39 cellular contexts compared by ENCODE assay signal in the genomic region with DNA sequence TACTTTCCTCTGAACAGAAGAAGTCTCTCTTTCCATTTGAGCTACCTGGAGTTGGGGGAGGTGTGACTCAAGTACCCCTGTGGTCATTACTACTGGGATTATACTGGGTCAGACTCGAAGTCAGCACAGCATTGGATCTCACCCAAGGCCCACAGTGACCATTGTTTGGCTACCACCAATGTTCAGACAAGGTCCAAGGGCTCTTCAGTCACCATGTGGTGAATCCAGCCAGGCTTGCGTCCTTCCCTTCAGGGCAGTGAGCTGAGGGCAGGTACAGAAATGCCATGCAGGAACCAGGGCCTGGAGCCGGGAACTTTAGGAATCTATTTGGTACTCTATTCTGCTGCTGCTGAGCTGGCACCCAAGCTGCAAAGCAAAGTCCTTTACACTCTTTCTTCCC.
"Had no signal": no experiment of that assay in that cellular context is flagged by ENCODE, and none has a peak within 500 bp of the region (broad histone marks: within the 10 kb centered on the region; RNA-seq: fewer than 3 reads in every experiment).

No MANE protein-coding gene starts in this region.

- H3K4me1 ChIP-seq: ascending aorta, breast epithelium had no signal

- H3K9me3 Mint-ChIP-seq: activated CD4-positive, alpha-beta T cell treated with anti-CD3 and anti-CD28 coated beads, Interleukin-2, amount 10 ng/mL, durations not matched to agents 7 days and 5 days; activated naive CD4-positive, alpha-beta T cell treated with anti-CD3 and anti-CD28 coated beads, Interleukin-2, amount 10 ng/mL, durations not matched to agents 7 days and 5 days; activated T-cell treated with anti-CD3 and anti-CD28 coated beads, Interleukin-2, amount 50 U/mL, for 24 hours; activated T-helper 2 cell treated with anti-CD3 and anti-CD28 coated beads, Interferon-gamma antibody, Interleukin-2, Interleukin-4, amounts not matched to agents 10 μg/mL and 5 μg/mL and 100 μg/mL, durations not matched to agents 14 hours and 24 hours and 36 hours; central memory CD8-positive, alpha-beta T cell; T-helper 1 cell treated with Interleukin-12 subunit alpha and Interleukin-12 subunit beta and Interleukin-4 antibody, amounts not matched to agents 30 μg/mL and 1 μg/mL, for 36 hours; T-helper 2 cell treated with Interferon-gamma antibody and Interleukin-4, amounts not matched to agents 5 μg/mL and 100 μg/mL, for 36 hours had no signal

- H3K27ac ChIP-seq: ascending aorta, brain microvascular endothelial cell, breast epithelium, cardiac muscle cell, WERI-Rb-1 had no signal

- DNase-seq: activated CD4-positive, alpha-beta memory T cell treated with anti-CD3 and anti-CD28 coated beads, Interleukin-2, amount 10 ng/mL, durations not matched to agents 7 days and 5 days; activated CD4-positive, alpha-beta T cell treated with anti-CD3 and anti-CD28 coated beads for 1 hour; activated CD4-positive, alpha-beta T cell treated with anti-CD3 and anti-CD28 coated beads for 36 hours; activated CD4-positive, alpha-beta T cell treated with anti-CD3 and anti-CD28 coated beads for 48 hours; activated CD4-positive, alpha-beta T cell treated with anti-CD3 and anti-CD28 coated beads, Interleukin-2, amount 10 ng/mL, durations not matched to agents 7 days and 5 days; activated CD4-positive, alpha-beta T cell treated with anti-CD3 and anti-CD28 coated beads, Interleukin-2, amount 50 U/mL, for 48 hours; activated CD4-positive, CD25-positive, alpha-beta regulatory T cell; activated CD8-positive, alpha-beta memory T cell treated with anti-CD3 and anti-CD28 coated beads for 24 hours; activated CD8-positive, alpha-beta memory T cell treated with anti-CD3 and anti-CD28 coated beads, Interleukin-2, amount 10 ng/mL, durations not matched to agents 7 days and 5 days; activated CD8-positive, alpha-beta memory T cell treated with anti-CD3 and anti-CD28 coated beads, Interleukin-2, amount 50 U/mL, for 48 hours; activated CD8-positive, alpha-beta T cell treated with anti-CD3 and anti-CD28 coated beads, Interleukin-2, amount 10 ng/mL, durations not matched to agents 7 days and 5 days; activated effector memory CD4-positive, alpha-beta T cell treated with Interleukin-2 at 50 U/mL for 16 hours; activated gamma-delta T cell; activated naive CD4-positive, alpha-beta T cell treated with anti-CD3 and anti-CD28 coated beads, Interleukin-2, amount 10 ng/mL, durations not matched to agents 7 days and 5 days; activated naive CD4-positive, alpha-beta T cell treated with Interleukin-2 at 50 U/mL for 16 hours; activated naive CD8-positive, alpha-beta T cell treated with anti-CD3 and anti-CD28 coated beads, Interleukin-2, amount 10 ng/mL, durations not matched to agents 7 days and 5 days; activated naive CD8-positive, alpha-beta T cell treated with anti-CD3 and anti-CD28 coated beads, Interleukin-2, amount 50 U/mL, for 24 hours; activated T-cell treated with anti-CD3 and anti-CD28 coated beads, Interleukin-2, amount 50 U/mL, for 24 hours; activated T-cell treated with anti-CD3 and anti-CD28 coated beads, Interleukin-2, amount 50 U/mL, for 48 hours; amygdala; anterior cingulate cortex; brain microvascular endothelial cell; caudate nucleus; cerebellar nuclear complex; T-helper 1 cell; T-helper 2 cell; T-helper 9 cell; WERI-Rb-1 had no signal

- H3K4me3 Mint-ChIP-seq: activated CD4-positive, alpha-beta memory T cell treated with anti-CD3 and anti-CD28 coated beads, Interleukin-2, amount 10 ng/mL, durations not matched to agents 7 days and 5 days; activated CD4-positive, alpha-beta T cell treated with anti-CD3 and anti-CD28 coated beads for 36 hours; activated CD4-positive, alpha-beta T cell treated with anti-CD3 and anti-CD28 coated beads, Interleukin-2, amount 10 ng/mL, durations not matched to agents 7 days and 5 days; activated CD8-positive, alpha-beta memory T cell treated with anti-CD3 and anti-CD28 coated beads, Interleukin-2, amount 10 ng/mL, durations not matched to agents 7 days and 5 days; activated CD8-positive, alpha-beta T cell treated with anti-CD3 and anti-CD28 coated beads, Interleukin-2, amount 10 ng/mL, durations not matched to agents 7 days and 5 days; activated naive CD4-positive, alpha-beta T cell treated with anti-CD3 and anti-CD28 coated beads, Interleukin-2, amount 10 ng/mL, durations not matched to agents 7 days and 5 days; activated naive CD4-positive, alpha-beta T cell treated with anti-CD3 and anti-CD28 coated beads, Interleukin-2, amount 50 U/mL, for 24 hours; activated naive CD8-positive, alpha-beta T cell; activated naive CD8-positive, alpha-beta T cell treated with anti-CD3 and anti-CD28 coated beads, Interleukin-2, amount 10 ng/mL, durations not matched to agents 7 days and 5 days; activated naive CD8-positive, alpha-beta T cell treated with anti-CD3 and anti-CD28 coated beads, Interleukin-2, amount 50 U/mL, for 24 hours; activated T-cell treated with anti-CD3 and anti-CD28 coated beads, Interleukin-2, amount 50 U/mL, for 24 hours; central memory CD8-positive, alpha-beta T cell; T-helper 1 cell treated with Interleukin-12 subunit alpha and Interleukin-12 subunit beta and Interleukin-4 antibody, amounts not matched to agents 30 μg/mL and 1 μg/mL, for 36 hours; T-helper 2 cell treated with Interferon-gamma antibody and Interleukin-4, amounts not matched to agents 5 μg/mL and 100 μg/mL, for 36 hours; WTC11 had no signal

- H3K4me3 ChIP-seq: ascending aorta, breast epithelium, cardiac muscle cell had no signal

- H3K27ac Mint-ChIP-seq: activated CD4-positive, alpha-beta memory T cell treated with anti-CD3 and anti-CD28 coated beads, Interleukin-2, amount 10 ng/mL, durations not matched to agents 7 days and 5 days; activated CD4-positive, alpha-beta T cell treated with anti-CD3 and anti-CD28 coated beads for 36 hours; activated CD4-positive, alpha-beta T cell treated with anti-CD3 and anti-CD28 coated beads, Interleukin-2, amount 10 ng/mL, durations not matched to agents 7 days and 5 days; activated CD8-positive, alpha-beta memory T cell treated with anti-CD3 and anti-CD28 coated beads, Interleukin-2, amount 10 ng/mL, durations not matched to agents 7 days and 5 days; activated CD8-positive, alpha-beta T cell treated with anti-CD3 and anti-CD28 coated beads, Interleukin-2, amount 10 ng/mL, durations not matched to agents 7 days and 5 days; activated naive CD4-positive, alpha-beta T cell treated with anti-CD3 and anti-CD28 coated beads, Interleukin-2, amount 10 ng/mL, durations not matched to agents 7 days and 5 days; activated naive CD4-positive, alpha-beta T cell treated with anti-CD3 and anti-CD28 coated beads, Interleukin-2, amount 50 U/mL, for 24 hours; activated naive CD8-positive, alpha-beta T cell; activated naive CD8-positive, alpha-beta T cell treated with anti-CD3 and anti-CD28 coated beads, Interleukin-2, amount 10 ng/mL, durations not matched to agents 7 days and 5 days; activated naive CD8-positive, alpha-beta T cell treated with anti-CD3 and anti-CD28 coated beads, Interleukin-2, amount 50 U/mL, for 24 hours; activated T-cell treated with anti-CD3 and anti-CD28 coated beads, Interleukin-2, amount 50 U/mL, for 24 hours; activated T-helper 2 cell treated with anti-CD3 and anti-CD28 coated beads, Interferon-gamma antibody, Interleukin-2, Interleukin-4, amounts not matched to agents 10 μg/mL and 5 μg/mL and 100 μg/mL, durations not matched to agents 14 hours and 24 hours and 36 hours; T-helper 1 cell treated with Interleukin-12 subunit alpha and Interleukin-12 subunit beta and Interleukin-4 antibody, amounts not matched to agents 30 μg/mL and 1 μg/mL, for 36 hours; T-helper 2 cell treated with Interferon-gamma antibody and Interleukin-4, amounts not matched to agents 5 μg/mL and 100 μg/mL, for 36 hours; WTC11 had no signal

- H3K36me3 Mint-ChIP-seq: activated CD8-positive, alpha-beta memory T cell treated with anti-CD3 and anti-CD28 coated beads, Interleukin-2, amount 10 ng/mL, durations not matched to agents 7 days and 5 days; activated naive CD4-positive, alpha-beta T cell treated with anti-CD3 and anti-CD28 coated beads, Interleukin-2, amount 10 ng/mL, durations not matched to agents 7 days and 5 days; activated naive CD4-positive, alpha-beta T cell treated with anti-CD3 and anti-CD28 coated beads, Interleukin-2, amount 50 U/mL, for 24 hours; activated naive CD8-positive, alpha-beta T cell; activated naive CD8-positive, alpha-beta T cell treated with anti-CD3 and anti-CD28 coated beads, Interleukin-2, amount 10 ng/mL, durations not matched to agents 7 days and 5 days; WTC11 had no signal

- H3K4me1 Mint-ChIP-seq: activated CD4-positive, alpha-beta T cell treated with anti-CD3 and anti-CD28 coated beads for 36 hours; activated naive CD4-positive, alpha-beta T cell treated with anti-CD3 and anti-CD28 coated beads, Interleukin-2, amount 10 ng/mL, durations not matched to agents 7 days and 5 days; activated naive CD4-positive, alpha-beta T cell treated with anti-CD3 and anti-CD28 coated beads, Interleukin-2, amount 50 U/mL, for 24 hours; WTC11 had no signal

- H3K27me3 Mint-ChIP-seq: activated CD4-positive, alpha-beta memory T cell treated with anti-CD3 and anti-CD28 coated beads, Interleukin-2, amount 10 ng/mL, durations not matched to agents 7 days and 5 days; central memory CD8-positive, alpha-beta T cell had no signal

- H3K36me3 ChIP-seq: ascending aorta, brain microvascular endothelial cell, breast epithelium, cardiac muscle cell, WERI-Rb-1 had no signal

- H3K27me3 ChIP-seq: ascending aorta, brain microvascular endothelial cell, breast epithelium, cardiac muscle cell had no signal

- ATAC-seq: activated CD4-positive, alpha-beta T cell treated with anti-CD3 and anti-CD28 coated beads for 36 hours; activated CD4-positive, CD25-positive, alpha-beta regulatory T cell treated with anti-CD3 and anti-CD28 coated beads, Interleukin-2, amount 50 U/mL, for 24 hours; activated CD8-positive, alpha-beta memory T cell treated with anti-CD3 and anti-CD28 coated beads, Interleukin-2, amount 10 ng/mL, durations not matched to agents 7 days and 5 days; activated CD8-positive, alpha-beta T cell treated with anti-CD3 and anti-CD28 coated beads, Interleukin-2, amount 10 ng/mL, durations not matched to agents 7 days and 5 days; activated naive CD8-positive, alpha-beta T cell treated with anti-CD3 and anti-CD28 coated beads, Interleukin-2, amount 50 U/mL, for 24 hours; WTC11 had no signal

- H3K9me3 ChIP-seq: ascending aorta, breast epithelium had no signal
